11 cellular contexts compared by ENCODE assay signal in genomic region chr12:81245918-81246611, GRCh38.
DNase-seq lines count a peak whose midpoint lies in the region; ATAC-seq and TF ChIP-seq lines count a peak whose summit lies in the region.
"Had no signal": no experiment of that assay in that cellular context is flagged by ENCODE, and none has a peak within 500 bp of the region (broad histone marks: within the 10 kb centered on the region; RNA-seq: fewer than 3 reads in every experiment).

No MANE protein-coding gene starts in this region.

- peaks cover 13% of the 10 kb centered on the region for H3K4me1 ChIP-seq in HUES64 (ENCODE audit: insufficient read depth, low read length)
- H3K4me1 ChIP-seq in thyroid gland: peaks cover 10 to 17% of the 10 kb centered on the region in 2 donors
- H3K4me1 ChIP-seq in CD8-positive, alpha-beta memory T cell (ENCODE audit: insufficient read depth, low read length): no peaks in the 10 kb centered on the region
- no peaks in the 10 kb centered on the region for H3K4me1 ChIP-seq in SK-N-SH (ENCODE audit: control insufficient read depth in 1 of 2, insufficient read depth in 2 of 2, low read depth in 1 of 2, low read length in 1 of 2)
- H3K4me1 ChIP-seq: heart left ventricle had no signal

- TF ChIP-seq RAD21 in SK-N-SH (IDR thresholded peaks at IDR 0.05; ENCODE audit: low read length): no peak

- H3K36me3 ChIP-seq in HUES64 (ENCODE audit: insufficient read depth, low read length) (no peaks in the 10 kb centered on the region), thyroid gland (no peaks in the 10 kb centered on the region), SK-N-SH (replicated peaks in 1 of 2; ENCODE audit: control insufficient read depth in 1 of 2, insufficient read depth in 2 of 2, low read length in 1 of 2) (no peaks in the 10 kb centered on the region)
- H3K36me3 ChIP-seq in CD8-positive, alpha-beta memory T cell (ENCODE audit: insufficient read depth, low read length): no peaks in the 10 kb centered on the region

- no peaks in the 10 kb centered on the region for H3K36me3 Mint-ChIP-seq in CD8-positive, alpha-beta memory T cell

- TF ChIP-seq CTCF in thyroid gland (IDR thresholded peaks at IDR 0.05) (no peak), SK-N-SH (IDR thresholded peaks at IDR 0.05) (no peak)

- H3K27ac ChIP-seq in HUES64 (ENCODE audit: low read depth, low read length): 0 out of 2 replicates have a peak overlapping the region, but pooled peaks have one; percentile 38
- peak overlapping the region; percentile 55 for H3K27ac ChIP-seq in layer of hippocampus (ENCODE audit: low read depth, low read length)
- peak overlapping the region; percentile 7 to 75 (median 39) for H3K27ac ChIP-seq in thyroid gland
- no peak overlapping the region for H3K27ac ChIP-seq in CD8-positive, alpha-beta memory T cell (ENCODE audit: low read depth, low read length)
- H3K27ac ChIP-seq in SK-N-SH (ENCODE audit: low read depth in 2 of 2, low read length in 1 of 2): no peak overlapping the region
- H3K27ac ChIP-seq: coronary artery had no signal

- 0 out of 2 replicates have a peak overlapping the region, but pooled peaks have one; percentile 2 for H3K9ac ChIP-seq in HUES64 (ENCODE audit: low read depth, low read length)
- no peak overlapping the region for H3K9ac ChIP-seq in SK-N-SH

- intact Hi-C loops in thyroid gland (cut with DNase I): no loop called here

- peaks cover 1 to 39% (median 8%) of the 10 kb centered on the region in 5 donors for H3K9me3 Mint-ChIP-seq in CD8-positive, alpha-beta memory T cell

- no peak for TF ChIP-seq EP300 in SK-N-SH (IDR thresholded peaks at IDR 0.05; ENCODE audit: borderline replicate concordance in 1 of 2, low read depth in 1 of 2, low read length in 1 of 2)

- ATAC-seq in GM21447 (IDR thresholded peaks at IDR 0.05; ENCODE audit: unreplicated experiment): no peak
- ATAC-seq: GM12878, heart left ventricle, Right ventricle myocardium inferior had no signal

- CTCF ChIA-PET in CD8-positive, alpha-beta memory T cell (lab: Charles Lee): no interaction called here
- CTCF ChIA-PET in SK-N-SH (lab: Yijun Ruan, JAX): no interaction called here

- POLR2A ChIA-PET in CD8-positive, alpha-beta memory T cell (lab: Charles Lee): no interaction called here
- POLR2A ChIA-PET in SK-N-SH (lab: Yijun Ruan, JAX): no interaction called here

- no peaks in the 10 kb centered on the region for H3K9me3 ChIP-seq in HUES64 (ENCODE audit: insufficient read depth, low read depth, low read length)
- H3K9me3 ChIP-seq in thyroid gland: no peaks in the 10 kb centered on the region
- no peaks in the 10 kb centered on the region for H3K9me3 ChIP-seq in CD8-positive, alpha-beta memory T cell (ENCODE audit: low read length)
- no peaks in the 10 kb centered on the region for H3K9me3 ChIP-seq in SK-N-SH

- H3K27me3 Mint-ChIP-seq in CD8-positive, alpha-beta memory T cell: no peaks in the 10 kb centered on the region

- no peak overlapping the region for H3K4me3 Mint-ChIP-seq in CD8-positive, alpha-beta memory T cell

- no peak for TF ChIP-seq POLR2A in thyroid gland (IDR thresholded peaks at IDR 0.05)

- peak; percentile 62 for DNase-seq in SHP77 treated with DMSO at 0.1 percent for 48 hours (lab: John Stamatoyannopoulos, UW)
- DNase-seq in thyroid gland: peak in 1 of 2 donors; percentile 14
- no peak for DNase-seq in CD8-positive, alpha-beta memory T cell
- no peak for DNase-seq in SK-N-SH
- DNase-seq: heart left ventricle had no signal

- no peak overlapping the region for H3K4me3 ChIP-seq in HUES64 (ENCODE audit: low read length)
- no peak overlapping the region for H3K4me3 ChIP-seq in thyroid gland (replicated peaks in 1 of 3)
- no peak overlapping the region for H3K4me3 ChIP-seq in CD8-positive, alpha-beta memory T cell (ENCODE audit: low read length)
- H3K4me3 ChIP-seq in SK-N-SH (ENCODE audit: low read depth in 2 of 2, low read length in 1 of 2): no peak overlapping the region
- H3K4me3 ChIP-seq: coronary artery, GM12878, heart left ventricle had no signal

- H3K27ac Mint-ChIP-seq in CD8-positive, alpha-beta memory T cell: no peak overlapping the region

- H4K20me1 ChIP-seq in SK-N-SH (ENCODE audit: insufficient read depth): no peaks in the 10 kb centered on the region

- H3K79me2 ChIP-seq in SK-N-SH (ENCODE audit: insufficient read depth): no peaks in the 10 kb centered on the region

- no peak overlapping the region for H2AFZ ChIP-seq in SK-N-SH (ENCODE audit: low read depth)

- no peaks in the 10 kb centered on the region for H3K27me3 ChIP-seq in HUES64 (ENCODE audit: insufficient read depth, low read length)
- no peaks in the 10 kb centered on the region for H3K27me3 ChIP-seq in layer of hippocampus (ENCODE audit: control insufficient read depth, insufficient read depth, low read length)
- no peaks in the 10 kb centered on the region for H3K27me3 ChIP-seq in thyroid gland
- H3K27me3 ChIP-seq in CD8-positive, alpha-beta memory T cell (ENCODE audit: insufficient read depth, low read length, poor library complexity, severe bottlenecking): no peaks in the 10 kb centered on the region
- peaks cover 6% of the 10 kb centered on the region; the same call in 1 of the 2 replicates for H3K27me3 ChIP-seq in SK-N-SH (ENCODE audit: insufficient read depth)
- H3K27me3 ChIP-seq: heart left ventricle had no signal

- WGBS in HUES64: 62% methylated on average over 4 of the region's 4 CpGs
- WGBS in thyroid gland, 2 donors: 31 to 44% methylated on average over 4 of the region's 4 CpGs
- 1% methylated on average over 4 of the region's 4 CpGs for WGBS in SK-N-SH (ENCODE audit: low lambda C conversion rate)

- H3K9me2 ChIP-seq in SK-N-SH: no peaks in the 10 kb centered on the region; the same call in 1 of the 2 replicates

- H3K4me1 Mint-ChIP-seq in CD8-positive, alpha-beta memory T cell: no peaks in the 10 kb centered on the region

- H3K4me2 ChIP-seq in SK-N-SH: no peak overlapping the region

- H3F3A ChIP-seq in SK-N-SH (replicated peaks; ENCODE audit: insufficient read depth): no peaks in the 10 kb centered on the region

TF ChIP-seq in SK-N-SH, 30 proteins besides CTCF, POLR2A, EP300 and RAD21:
- TF ChIP-seq REST (IDR thresholded peaks at IDR 0.05; ENCODE audit: low read depth, low read length) (no peak), MEF2A (IDR thresholded peaks at IDR 0.05; ENCODE audit: borderline replicate concordance, low read depth) (no peak), POLR2AphosphoS5 (IDR thresholded peaks at IDR 0.05; ENCODE audit: low read depth, low read length) (no peak), TCF12 (IDR thresholded peaks at IDR 0.05) (no peak), FOXJ3 (CRISPR knock-in tag; IDR thresholded peaks at IDR 0.05) (no peak), RFX5 (IDR thresholded peaks at IDR 0.05; ENCODE audit: low read length) (no peak), MAX (IDR thresholded peaks at IDR 0.05; ENCODE audit: low read depth) (no peak)
TF ChIP-seq in SK-N-SH: peak in this region for 0.

Comparison
In these comparisons a context has a peak if more than half of its experiments do, and no peak if none do; other contexts are left out.
1. H3K27ac ChIP-seq: peak in HUES64 (single experiment), layer of hippocampus (single experiment) and thyroid gland (3 of 3); none in CD8-positive, alpha-beta memory T cell (single experiment) and SK-N-SH (0 of 2).